In genomic region chr15:74172751-74173544, GRCh38 we compare ENCODE assay signal across 1 cellular context.
TF ChIP-seq lines count a peak whose summit lies in the region.

No MANE protein-coding gene starts in this region.

TF ChIP-seq in K562, 482 proteins besides CTCF, POLR2A, EP300 and RAD21:
- TF ChIP-seq PHF8 (IDR thresholded peaks at IDR 0.05; ENCODE audit: borderline replicate concordance, low read length) = no peak
- no peak for TF ChIP-seq RBM22 (IDR thresholded peaks at IDR 0.05; ENCODE audit: low read depth, low read length, poor library complexity, severe bottlenecking)
TF ChIP-seq in K562: peak in this region for 0.
